18 cellular contexts compared by ENCODE assay signal in the genomic region with DNA sequence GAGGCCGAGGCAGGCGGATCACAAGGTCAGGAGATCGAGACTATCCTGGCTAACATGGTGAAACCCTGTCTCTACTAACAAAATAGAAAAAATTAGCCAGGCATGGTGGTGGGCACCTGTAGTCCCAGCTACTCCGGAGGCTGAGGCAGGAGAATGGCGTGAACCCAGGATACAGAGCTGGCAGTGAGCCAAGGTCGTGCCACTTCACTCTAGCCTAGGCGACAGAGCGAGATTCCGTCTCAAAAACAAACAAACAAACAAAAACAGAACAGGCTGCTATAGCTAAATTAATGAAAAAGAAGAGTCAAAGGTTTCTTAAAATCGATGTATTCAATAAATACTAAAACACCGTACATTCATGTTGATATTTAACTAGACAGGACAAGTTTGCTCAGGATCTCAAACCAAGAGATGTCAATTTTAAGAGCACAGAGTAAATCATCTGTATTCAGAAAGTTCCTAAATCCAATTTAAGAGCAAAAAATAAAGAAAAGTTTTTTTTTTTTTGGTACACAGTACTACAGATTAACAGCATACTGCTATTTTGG.
"Had no signal": no experiment of that assay in that cellular context is flagged by ENCODE, and none has a peak within 500 bp of the region (broad histone marks: within the 10 kb centered on the region; RNA-seq: fewer than 3 reads in every experiment).

No MANE protein-coding gene starts in this region.

- H3K4me1 Mint-ChIP-seq: activated naive CD8-positive, alpha-beta T cell treated with anti-CD3 and anti-CD28 coated beads, Interleukin-2, amount 10 ng/mL, durations not matched to agents 7 days and 5 days; nephron; stimulated activated effector memory CD8-positive, alpha-beta T cell treated with anti-CD3 and anti-CD28 coated beads, Interleukin-12 subunit alpha, Interleukin-12 subunit beta, amount 100 ng/mL, for 72 hours had no signal

- DNase-seq: activated CD4-positive, alpha-beta T cell treated with anti-CD3 and anti-CD28 coated beads, Interleukin-2, amount 50 U/mL, for 1 hour; activated CD4-positive, CD25-positive, alpha-beta regulatory T cell treated with anti-CD3 and anti-CD28 coated beads, Interleukin-2, amount 50 U/mL, for 72 hours; activated CD8-positive, alpha-beta T cell treated with anti-CD3 and anti-CD28 coated beads for 36 hours; activated naive CD4-positive, alpha-beta T cell treated with Interleukin-2 at 50 U/mL for 16 hours; activated naive CD8-positive, alpha-beta T cell treated with anti-CD3 and anti-CD28 coated beads, Interleukin-2, amount 10 ng/mL, durations not matched to agents 7 days and 5 days; activated T-cell treated with anti-CD3 and anti-CD28 coated beads, Interleukin-2, amount 50 U/mL, for 48 hours; amniotic stem cell; brain microvascular endothelial cell; cortex of kidney; effector memory CD8-positive, alpha-beta T cell; islet precursor cell; left ventricle myocardium superior; stimulated activated CD4-positive, alpha-beta T cell treated with anti-CD3 and anti-CD28 coated beads, Interleukin-4, amount 100 ng/mL, for 24 hours; T-helper 9 cell; trophoblast cell had no signal

- ATAC-seq: activated CD8-positive, alpha-beta T cell treated with anti-CD3 and anti-CD28 coated beads for 36 hours; effector memory CD8-positive, alpha-beta T cell; left ventricle myocardium superior; stimulated activated effector memory CD8-positive, alpha-beta T cell treated with anti-CD3 and anti-CD28 coated beads, Interleukin-12 subunit alpha, Interleukin-12 subunit beta, amount 100 ng/mL, for 72 hours had no signal

- H3K27ac Mint-ChIP-seq: activated CD8-positive, alpha-beta T cell treated with anti-CD3 and anti-CD28 coated beads for 36 hours; activated naive CD8-positive, alpha-beta T cell treated with anti-CD3 and anti-CD28 coated beads, Interleukin-2, amount 10 ng/mL, durations not matched to agents 7 days and 5 days; effector memory CD8-positive, alpha-beta T cell; nephron; stimulated activated effector memory CD8-positive, alpha-beta T cell treated with anti-CD3 and anti-CD28 coated beads, Interleukin-12 subunit alpha, Interleukin-12 subunit beta, amount 100 ng/mL, for 72 hours; stimulated activated naive CD8-positive, alpha-beta T cell treated with anti-CD3 and anti-CD28 coated beads, Interleukin-15, Interleukin-2, amounts not matched to agents 100 ng/mL and 50 ng/mL, for 24 hours had no signal

- H3K4me3 Mint-ChIP-seq: activated CD8-positive, alpha-beta T cell treated with anti-CD3 and anti-CD28 coated beads for 36 hours; activated naive CD8-positive, alpha-beta T cell treated with anti-CD3 and anti-CD28 coated beads, Interleukin-2, amount 10 ng/mL, durations not matched to agents 7 days and 5 days; effector memory CD8-positive, alpha-beta T cell; nephron; stimulated activated effector memory CD8-positive, alpha-beta T cell treated with anti-CD3 and anti-CD28 coated beads, Interleukin-12 subunit alpha, Interleukin-12 subunit beta, amount 100 ng/mL, for 72 hours; stimulated activated naive CD8-positive, alpha-beta T cell treated with anti-CD3 and anti-CD28 coated beads, Interleukin-15, Interleukin-2, amounts not matched to agents 100 ng/mL and 50 ng/mL, for 24 hours had no signal

- H3K9me3 Mint-ChIP-seq: activated CD8-positive, alpha-beta T cell treated with anti-CD3 and anti-CD28 coated beads for 36 hours; activated naive CD8-positive, alpha-beta T cell treated with anti-CD3 and anti-CD28 coated beads, Interleukin-2, amount 10 ng/mL, durations not matched to agents 7 days and 5 days; effector memory CD8-positive, alpha-beta T cell; nephron; stimulated activated effector memory CD8-positive, alpha-beta T cell treated with anti-CD3 and anti-CD28 coated beads, Interleukin-12 subunit alpha, Interleukin-12 subunit beta, amount 100 ng/mL, for 72 hours; stimulated activated naive CD8-positive, alpha-beta T cell treated with anti-CD3 and anti-CD28 coated beads, Interleukin-15, Interleukin-2, amounts not matched to agents 100 ng/mL and 50 ng/mL, for 24 hours had no signal

- H3K27me3 Mint-ChIP-seq: activated CD8-positive, alpha-beta T cell treated with anti-CD3 and anti-CD28 coated beads for 36 hours; activated naive CD8-positive, alpha-beta T cell treated with anti-CD3 and anti-CD28 coated beads, Interleukin-2, amount 10 ng/mL, durations not matched to agents 7 days and 5 days; effector memory CD8-positive, alpha-beta T cell; stimulated activated naive CD8-positive, alpha-beta T cell treated with anti-CD3 and anti-CD28 coated beads, Interleukin-15, Interleukin-2, amounts not matched to agents 100 ng/mL and 50 ng/mL, for 24 hours had no signal
